Comparison of ENCODE assay signal across 1 cellular context in the genomic region with DNA sequence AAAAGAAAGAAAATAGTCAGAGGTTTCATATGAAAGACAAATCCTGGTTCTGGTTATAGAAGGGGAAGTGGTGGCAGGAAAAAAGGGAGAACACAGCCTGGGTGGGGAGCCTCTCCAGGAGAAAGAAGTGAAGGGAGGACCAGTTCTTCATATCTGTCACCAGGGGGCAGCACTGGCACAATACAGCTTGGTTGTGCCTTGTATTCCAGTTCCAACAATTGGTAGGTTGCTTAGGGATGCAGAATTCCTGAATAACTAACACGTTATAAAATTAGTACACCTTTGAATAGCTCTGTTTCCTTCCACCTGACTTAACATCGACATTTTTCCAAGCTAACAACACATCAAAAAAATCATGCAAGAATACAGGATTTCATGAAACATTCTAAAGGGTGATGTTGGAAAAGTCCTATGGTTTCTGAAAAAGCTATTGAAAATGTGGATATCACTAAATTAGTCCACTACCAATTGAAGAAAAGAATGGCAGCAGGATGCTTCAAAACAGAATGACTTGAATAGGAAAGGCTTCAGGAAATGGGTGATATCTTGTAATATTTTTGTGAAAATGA.
TF ChIP-seq lines count a peak whose summit lies in the region.

No MANE protein-coding gene starts in this region.

TF ChIP-seq in GM12878, 131 proteins besides CTCF, POLR2A, EP300 and RAD21 (continued from another document):
- TF ChIP-seq, protein P1, sequence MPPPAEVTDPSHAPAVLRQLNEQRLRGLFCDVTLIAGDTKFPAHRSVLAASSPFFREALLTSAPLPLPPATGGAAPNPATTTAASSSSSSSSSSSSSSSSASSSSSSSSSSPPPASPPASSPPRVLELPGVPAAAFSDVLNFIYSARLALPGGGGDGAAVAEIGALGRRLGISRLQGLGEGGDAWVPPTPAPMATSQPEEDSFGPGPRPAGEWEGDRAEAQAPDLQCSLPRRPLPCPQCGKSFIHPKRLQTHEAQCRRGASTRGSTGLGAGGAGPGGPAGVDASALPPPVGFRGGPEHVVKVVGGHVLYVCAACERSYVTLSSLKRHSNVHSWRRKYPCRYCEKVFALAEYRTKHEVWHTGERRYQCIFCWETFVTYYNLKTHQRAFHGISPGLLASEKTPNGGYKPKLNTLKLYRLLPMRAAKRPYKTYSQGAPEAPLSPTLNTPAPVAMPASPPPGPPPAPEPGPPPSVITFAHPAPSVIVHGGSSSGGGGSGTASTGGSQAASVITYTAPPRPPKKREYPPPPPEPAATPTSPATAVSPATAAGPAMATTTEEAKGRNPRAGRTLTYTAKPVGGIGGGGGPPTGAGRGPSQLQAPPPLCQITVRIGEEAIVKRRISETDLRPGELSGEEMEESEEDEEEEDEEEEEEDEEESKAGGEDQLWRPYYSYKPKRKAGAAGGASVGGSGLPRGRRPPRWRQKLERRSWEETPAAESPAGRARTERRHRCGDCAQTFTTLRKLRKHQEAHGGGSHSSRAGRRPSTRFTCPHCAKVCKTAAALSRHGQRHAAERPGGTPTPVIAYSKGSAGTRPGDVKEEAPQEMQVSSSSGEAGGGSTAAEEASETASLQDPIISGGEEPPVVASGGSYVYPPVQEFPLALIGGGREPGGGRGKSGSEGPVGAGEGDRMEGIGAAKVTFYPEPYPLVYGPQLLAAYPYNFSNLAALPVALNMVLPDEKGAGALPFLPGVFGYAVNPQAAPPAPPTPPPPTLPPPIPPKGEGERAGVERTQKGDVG (CRISPR knock-in tag; IDR thresholded peaks at IDR 0.05): no peak
- TF ChIP-seq, protein P2, sequence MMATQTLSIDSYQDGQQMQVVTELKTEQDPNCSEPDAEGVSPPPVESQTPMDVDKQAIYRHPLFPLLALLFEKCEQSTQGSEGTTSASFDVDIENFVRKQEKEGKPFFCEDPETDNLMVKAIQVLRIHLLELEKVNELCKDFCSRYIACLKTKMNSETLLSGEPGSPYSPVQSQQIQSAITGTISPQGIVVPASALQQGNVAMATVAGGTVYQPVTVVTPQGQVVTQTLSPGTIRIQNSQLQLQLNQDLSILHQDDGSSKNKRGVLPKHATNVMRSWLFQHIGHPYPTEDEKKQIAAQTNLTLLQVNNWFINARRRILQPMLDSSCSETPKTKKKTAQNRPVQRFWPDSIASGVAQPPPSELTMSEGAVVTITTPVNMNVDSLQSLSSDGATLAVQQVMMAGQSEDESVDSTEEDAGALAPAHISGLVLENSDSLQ (IDR thresholded peaks at IDR 0.05): no peak
- no peak for TF ChIP-seq NR2C1 (IDR thresholded peaks at IDR 0.05)
